In genomic region chr12:52007982-52008510, GRCh38 we compare ENCODE assay signal across 8 cellular contexts.
A peak's percentile ranks its signal among the peaks of the same experiment; 100 is the strongest.
DNase-seq lines count a peak whose midpoint lies in the region; ATAC-seq and TF ChIP-seq lines count a peak whose summit lies in the region.

No MANE protein-coding gene starts in this region.

- peak overlapping the region; percentile 87 to 89 for H3K4me3 Mint-ChIP-seq in effector memory CD8-positive, alpha-beta T cell
- H3K4me3 Mint-ChIP-seq in nephron progenitor cell, result peak overlapping the region; percentile 85

- H3K4me3 ChIP-seq in AG04449 (ENCODE audit: low read depth, low read length) (peak overlapping the region; percentile 62), Loucy (ENCODE audit: low read length, poor library complexity, severe bottlenecking) (peak overlapping the region; percentile 80)

- TF ChIP-seq CTCF in AG04449 (IDR thresholded peaks at IDR 0.05; ENCODE audit: insufficient read depth, low read length, missing control alignments) (no peak), Loucy (conservative IDR thresholded peaks at IDR 0.05; ENCODE audit: low read length) (no peak), nephron progenitor cell (IDR thresholded peaks at IDR 0.05) (no peak)

- peak overlapping the region; percentile 72 for H3K9ac ChIP-seq in Loucy (ENCODE audit: low read depth, low read length, poor library complexity, severe bottlenecking)

- H3K27me3 ChIP-seq in Loucy (ENCODE audit: insufficient read depth, low read length, poor library complexity, severe bottlenecking), result peaks cover 4% of the 10 kb centered on the region

- peak overlapping the region; percentile 79 to 93 for H3K27ac Mint-ChIP-seq in effector memory CD8-positive, alpha-beta T cell
- H3K27ac Mint-ChIP-seq in nephron progenitor cell, result no peak overlapping the region

- H3K36me3 ChIP-seq in Loucy (ENCODE audit: insufficient read depth, low read length), result no peaks in the 10 kb centered on the region

- H3K79me2 ChIP-seq in Loucy (ENCODE audit: insufficient read depth, low read length), result no peaks in the 10 kb centered on the region

- POLR2A ChIA-PET in AG04449 (lab: Yijun Ruan, JAX), result no interaction called here

- no peaks in the 10 kb centered on the region for H3K9me3 ChIP-seq in Loucy (ENCODE audit: insufficient read depth, low read depth, low read length)

- peaks cover 17 to 19% of the 10 kb centered on the region in 2 donors for H3K4me1 Mint-ChIP-seq in effector memory CD8-positive, alpha-beta T cell (ENCODE audit: low read depth in 2 of 2)
- peaks cover 64% of the 10 kb centered on the region for H3K4me1 Mint-ChIP-seq in nephron progenitor cell

- H4K20me1 ChIP-seq in Loucy (ENCODE audit: insufficient read depth, low read length, poor library complexity, severe bottlenecking), result no peaks in the 10 kb centered on the region

- peaks cover 40% of the 10 kb centered on the region for H3K36me3 Mint-ChIP-seq in effector memory CD8-positive, alpha-beta T cell (ENCODE audit: insufficient read depth)
- H3K36me3 Mint-ChIP-seq in nephron progenitor cell (ENCODE audit: low read depth), result peaks cover 21% of the 10 kb centered on the region

- H3K4me1 ChIP-seq in Loucy (ENCODE audit: insufficient read depth, low read length, poor library complexity, severe bottlenecking), result peaks cover 29% of the 10 kb centered on the region

- DNase-seq in AG04449 (ENCODE audit: low read depth, low spot score) (no peak), nephron progenitor cell (no peak), COR-L47 (lab: John Stamatoyannopoulos, UW) (no peak), NCI-H187 (lab: John Stamatoyannopoulos, UW) (no peak)
- DNase-seq in effector memory CD8-positive, alpha-beta T cell, result no peak

- H3F3A ChIP-seq in Loucy (ENCODE audit: low read depth), result no peaks in the 10 kb centered on the region

- peaks cover 19 to 20% of the 10 kb centered on the region in 2 donors for H3K27me3 Mint-ChIP-seq in effector memory CD8-positive, alpha-beta T cell
- H3K27me3 Mint-ChIP-seq in nephron progenitor cell (ENCODE audit: low read depth, poor library complexity), result peaks cover 32% of the 10 kb centered on the region

- H3K4me2 ChIP-seq in Loucy (ENCODE audit: low read depth, low read length, poor library complexity, severe bottlenecking), result peak overlapping the region; percentile 90

- no peak for ATAC-seq in effector memory CD8-positive, alpha-beta T cell (replicated peaks)
- ATAC-seq in GM21423 (IDR thresholded peaks at IDR 0.05; ENCODE audit: unreplicated experiment) (no peak), GM21717 (IDR thresholded peaks at IDR 0.05; ENCODE audit: unreplicated experiment) (no peak)

- H2AFZ ChIP-seq in Loucy (ENCODE audit: low read length), result no peak overlapping the region

- H3K9me3 Mint-ChIP-seq in effector memory CD8-positive, alpha-beta T cell, result no peaks in the 10 kb centered on the region
- H3K9me3 Mint-ChIP-seq in nephron progenitor cell, result no peaks in the 10 kb centered on the region

- no peaks in the 10 kb centered on the region for H3K9me2 ChIP-seq in Loucy (replicated peaks; ENCODE audit: low read depth, low read length)

- CTCF ChIA-PET in AG04449 (lab: Yijun Ruan, JAX), result interaction anchor here (0.9 to 25.1 kb wide), 4 partner anchors 13 to 74 kb away, joined by 4 to 1081 read pairs (median 102); no protein-coding TSS in a partner anchor
